In the genomic region with DNA sequence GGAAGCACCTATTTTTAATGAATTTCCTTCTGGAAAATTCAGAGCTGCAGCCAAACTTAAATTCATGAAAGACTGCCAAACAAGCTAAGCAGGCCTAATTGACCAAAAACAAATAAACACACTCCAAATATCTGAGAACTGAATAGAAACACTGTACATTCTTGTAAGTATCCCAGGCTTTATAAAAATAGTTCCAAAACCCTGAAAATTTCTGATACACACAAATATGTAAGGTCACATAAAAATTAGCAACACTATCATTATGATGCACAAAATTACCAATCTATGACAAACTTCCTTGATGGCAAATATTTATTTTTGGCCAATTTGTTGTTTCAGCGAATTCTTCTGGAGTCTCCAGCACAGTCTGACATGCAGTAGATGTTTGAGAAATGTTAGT, we compare ENCODE assay signal across 17 cellular contexts.
A peak's percentile ranks its signal among the peaks of the same experiment; 100 is the strongest.
DNase-seq lines count a peak whose midpoint lies in the region; ATAC-seq, FAIRE-seq and TF ChIP-seq lines count a peak whose summit lies in the region.
"Had no signal": no experiment of that assay in that cellular context is flagged by ENCODE, and none has a peak within 500 bp of the region (broad histone marks: within the 10 kb centered on the region; RNA-seq: fewer than 3 reads in every experiment).

No MANE protein-coding gene starts in this region.

- H3K4me1 ChIP-seq in liver (ENCODE audit: control insufficient read depth in 4 of 4, insufficient read depth in 4 of 4, low read length in 3 of 4) (no peaks in the 10 kb centered on the region), HepG2 (ENCODE audit: insufficient read depth, low read length) (no peaks in the 10 kb centered on the region), right cardiac atrium (ENCODE audit: control insufficient read depth, insufficient read depth, low read length) (no peaks in the 10 kb centered on the region)

- no peak overlapping the region for H3K4me3 ChIP-seq in liver (ENCODE audit: low read depth in 1 of 3, low read length in 3 of 3)
- H3K4me3 ChIP-seq in HepG2 (replicated peaks in 1 of 3; ENCODE audit: insufficient read depth in 1 of 3, low read depth in 2 of 3, low read length in 3 of 3): no peak overlapping the region
- no peak overlapping the region for H3K4me3 ChIP-seq in astrocyte of the spinal cord (ENCODE audit: low read depth, low read length)
- H3K4me3 ChIP-seq in right cardiac atrium (ENCODE audit: low read length): no peak overlapping the region
- H3K4me3 ChIP-seq: MG63 had no signal

- no peaks in the 10 kb centered on the region for H3K79me2 ChIP-seq in HepG2 (ENCODE audit: insufficient read depth, low read length)

- in situ Hi-C loops in HepG2 (cut with HindIII; ENCODE audit: extremely low pct_ligation_motif_present, low pct_unique_long_range_greater_than_20kb): no loop called here
- in situ Hi-C loops in astrocyte of the spinal cord (cut with HindIII; ENCODE audit: low sequenced_read_pairs): no loop called here

- 71% methylated on average over 1 of the region's 1 CpG for WGBS in liver
- WGBS in HepG2 (ENCODE audit: low lambda C conversion rate): 0% methylated on average over 1 of the region's 1 CpG
- 62% methylated on average over 1 of the region's 1 CpG for WGBS in right cardiac atrium

- H3K27ac ChIP-seq in liver (ENCODE audit: low read depth in 1 of 2, low read length in 2 of 2): no peak overlapping the region
- H3K27ac ChIP-seq in HepG2 (ENCODE audit: extremely low read length, insufficient read depth, low read length): no peak overlapping the region
- H3K27ac ChIP-seq in right cardiac atrium (ENCODE audit: low read length): no peak overlapping the region
- H3K27ac ChIP-seq: 22Rv1 had no signal

- POLR2A ChIA-PET in HepG2 (lab: Yijun Ruan, JAX): no interaction called here

- no TSS peak for BruUV-seq in HepG2 (replicated peaks; lab: Mats Ljungman, UMichigan)

- TF ChIP-seq EP300 in HepG2 (IDR thresholded peaks at IDR 0.05; ENCODE audit: low read depth in 2 of 2, low read length in 2 of 2): no peak
- no peak for TF ChIP-seq EP300 in HepG2 (CRISPR knock-in tag; IDR thresholded peaks at IDR 0.05; ENCODE audit: borderline replicate concordance)

- TF ChIP-seq CTCF in liver (IDR thresholded peaks at IDR 0.05; ENCODE audit: low read depth, low read length, missing input control) (no peak), HepG2 (CRISPR knock-in tag; IDR thresholded peaks at IDR 0.05) (no peak), astrocyte of the spinal cord (IDR thresholded peaks at IDR 0.05; ENCODE audit: low read depth, low read length) (no peak)

- intact Hi-C loops in HepG2 (cut with micrococcal nuclease; ENCODE audit: unreplicated experiment) (no loop called here), right cardiac atrium (cut with DNase I) (no loop called here)

- H3K9me3 ChIP-seq in liver (ENCODE audit: control insufficient read depth in 4 of 4, low read length in 3 of 4) (no peaks in the 10 kb centered on the region), HepG2 (ENCODE audit: low read length) (no peaks in the 10 kb centered on the region), right cardiac atrium (ENCODE audit: control insufficient read depth, low read length) (no peaks in the 10 kb centered on the region)
- H3K9me3 ChIP-seq: MG63 had no signal

- no peak overlapping the region for H2AFZ ChIP-seq in HepG2 (ENCODE audit: low read length)

- TF ChIP-seq POLR2A in HepG2 (IDR thresholded peaks at IDR 0.05; ENCODE audit: insufficient read depth in 1 of 2, low read depth in 2 of 2, low read length in 2 of 2): no peak

- no peaks in the 10 kb centered on the region for H4K20me1 ChIP-seq in HepG2 (ENCODE audit: insufficient read depth, low read length)

- H3K9ac ChIP-seq in liver (ENCODE audit: low read depth in 1 of 2, low read length in 2 of 2) (no peak overlapping the region), HepG2 (ENCODE audit: insufficient read depth, low read depth, low read length) (no peak overlapping the region)

- H3K4me2 ChIP-seq in HepG2 (ENCODE audit: low read depth, low read length): no peak overlapping the region

- H3K27me3 ChIP-seq in liver (ENCODE audit: control insufficient read depth in 4 of 4, insufficient read depth in 4 of 4, low read length in 3 of 4) (no peaks in the 10 kb centered on the region), HepG2 (ENCODE audit: control insufficient read depth in 1 of 2, insufficient read depth in 2 of 2, low read length in 2 of 2) (no peaks in the 10 kb centered on the region; a peak in 1 of 5 replicates), right cardiac atrium (ENCODE audit: control insufficient read depth, insufficient read depth) (no peaks in the 10 kb centered on the region)
- H3K27me3 ChIP-seq: MG63 had no signal

- TF ChIP-seq RAD21 in liver (IDR thresholded peaks at IDR 0.05) (no peak), HepG2 (CRISPR knock-in tag; IDR thresholded peaks at IDR 0.05) (no peak)

- ATAC-seq in HepG2 (no peak), GM18520 (IDR thresholded peaks at IDR 0.05; ENCODE audit: unreplicated experiment) (no peak), right cardiac atrium (no peak), GM18502 (IDR thresholded peaks at IDR 0.05; ENCODE audit: poor library complexity, unreplicated experiment) (no peak)

- no peak for DNase-seq in HepG2 (ENCODE audit: low spot score)
- peak; percentile 42 for DNase-seq in astrocyte of the spinal cord (ENCODE audit: low read depth, low spot score)
- DNase-seq in iris pigment epithelial cell (ENCODE audit: low read depth): peak; percentile 2
- DNase-seq in right cardiac atrium: no peak
- no peak for DNase-seq in NCI-H2081 (lab: John Stamatoyannopoulos, UW)
- DNase-seq: C1 segment of cervical spinal cord, DMS 273 treated with DMSO at 0.1 percent for 48 hours, H9, MG63, NCI-H1092 treated with DMSO at 0.1 percent for 48 hours, NCI-H226, NCI-H526, RPMI8226 had no signal

- no peaks in the 10 kb centered on the region for H3K36me3 ChIP-seq in liver (ENCODE audit: control insufficient read depth in 4 of 4, insufficient read depth in 3 of 4, low read depth in 1 of 4, low read length in 3 of 4)
- H3K36me3 ChIP-seq in HepG2 (replicated peaks in 1 of 2; ENCODE audit: control insufficient read depth in 1 of 2, insufficient read depth in 2 of 2, low read length in 2 of 2): no peaks in the 10 kb centered on the region
- H3K36me3 ChIP-seq: MG63 had no signal

- no peak for FAIRE-seq in HepG2 (lab: Jason Lieb, UNC)

- CTCF ChIA-PET in HepG2 (lab: Yijun Ruan, JAX; ENCODE audit: low intra/inter-chr PET ratio, low total read pairs): no interaction called here

TF ChIP-seq in liver, 16 proteins besides CTCF, POLR2A, EP300 and RAD21 (continues in another document):
- TF ChIP-seq NR2F2 (IDR thresholded peaks at IDR 0.05): peak; percentile 62
- TF ChIP-seq, protein P1, sequence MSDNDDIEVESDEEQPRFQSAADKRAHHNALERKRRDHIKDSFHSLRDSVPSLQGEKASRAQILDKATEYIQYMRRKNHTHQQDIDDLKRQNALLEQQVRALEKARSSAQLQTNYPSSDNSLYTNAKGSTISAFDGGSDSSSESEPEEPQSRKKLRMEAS (IDR thresholded peaks at IDR 0.05): no peak

TF ChIP-seq in HepG2, 621 proteins besides CTCF, POLR2A, EP300 and RAD21:
- TF ChIP-seq, protein P2, sequence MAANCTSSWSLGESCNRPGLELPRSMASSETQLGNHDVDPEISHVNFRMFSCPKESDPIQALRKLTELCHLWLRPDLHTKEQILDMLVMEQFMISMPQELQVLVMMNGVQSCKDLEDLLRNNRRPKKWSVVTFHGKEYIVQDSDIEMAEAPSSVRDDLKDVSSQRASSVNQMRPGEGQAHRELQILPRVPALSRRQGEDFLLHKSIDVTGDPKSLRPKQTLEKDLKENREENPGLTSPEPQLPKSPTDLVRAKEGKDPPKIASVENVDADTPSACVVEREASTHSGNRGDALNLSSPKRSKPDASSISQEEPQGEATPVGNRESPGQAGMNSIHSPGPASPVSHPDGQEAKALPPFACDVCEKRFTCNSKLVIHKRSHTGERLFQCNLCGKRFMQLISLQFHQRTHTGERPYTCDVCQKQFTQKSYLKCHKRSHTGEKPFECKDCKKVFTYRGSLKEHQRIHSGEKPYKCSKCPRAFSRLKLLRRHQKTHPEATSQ (CRISPR knock-in tag; IDR thresholded peaks at IDR 0.05; ENCODE audit: borderline replicate concordance): no peak
- no peak for TF ChIP-seq SYNCRIP (IDR thresholded peaks at IDR 0.05; ENCODE audit: insufficient read depth, low read depth, low read length)
- TF ChIP-seq SMYD3 (CRISPR knock-in tag; IDR thresholded peaks at IDR 0.05): no peak
- no peak for TF ChIP-seq ZNF136 (CRISPR knock-in tag; IDR thresholded peaks at IDR 0.05; ENCODE audit: low read depth)
- TF ChIP-seq SIX4 (CRISPR knock-in tag; IDR thresholded peaks at IDR 0.05): no peak
- no peak for TF ChIP-seq MEIS1 (CRISPR knock-in tag; IDR thresholded peaks at IDR 0.05; ENCODE audit: borderline replicate concordance)
- no peak for TF ChIP-seq SIX1 (CRISPR knock-in tag; IDR thresholded peaks at IDR 0.05; ENCODE audit: borderline replicate concordance)
- TF ChIP-seq MLLT10 (CRISPR knock-in tag; IDR thresholded peaks at IDR 0.05): no peak
TF ChIP-seq in HepG2: peak in this region for 0.

Comparison
In these comparisons a context has a peak if more than half of its experiments do, and no peak if none do; other contexts are left out.
1. DNase-seq: peak in astrocyte of the spinal cord (single experiment) and iris pigment epithelial cell (single experiment); none in HepG2 (single experiment), right cardiac atrium (0 of 3) and NCI-H2081 (0 of 2).